Comparison of ENCODE assay signal across 22 cellular contexts in the genomic region with DNA sequence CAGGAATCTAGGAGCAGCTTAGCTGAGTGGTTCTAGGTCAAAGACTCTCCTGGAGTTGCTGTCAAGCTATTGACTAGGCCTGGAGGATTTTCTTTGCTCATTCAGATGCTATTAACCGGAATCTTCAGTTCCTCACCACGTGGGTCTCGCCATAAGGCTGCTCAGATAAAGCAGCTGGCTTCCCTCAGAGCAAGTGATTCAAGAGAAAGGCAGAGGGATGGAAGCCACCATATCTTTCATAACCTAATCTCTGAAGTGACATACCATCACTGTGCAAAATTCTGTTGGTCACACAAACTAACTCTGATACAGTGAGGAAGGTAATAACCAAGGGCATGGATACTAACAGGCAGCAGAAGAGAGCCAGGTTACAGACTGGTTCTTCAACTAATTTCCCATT.
"Had no signal": no experiment of that assay in that cellular context is flagged by ENCODE, and none has a peak within 500 bp of the region (broad histone marks: within the 10 kb centered on the region; RNA-seq: fewer than 3 reads in every experiment).

No MANE protein-coding gene starts in this region.

- FAIRE-seq: kidney had no signal

- ATAC-seq: effector memory CD8-positive, alpha-beta T cell; foreskin keratinocyte; left cardiac atrium; lower lobe of right lung; natural killer cell treated with Interleukin-12 subunit alpha and Interleukin-12 subunit beta and Interleukin-15 and Interleukin-18, amount 100 ng/mL, for 72 hours; upper lobe of right lung had no signal

- H2AFZ ChIP-seq: parathyroid adenoma had no signal

- H3K9ac ChIP-seq: parathyroid adenoma had no signal

- H3K4me1 ChIP-seq: foreskin keratinocyte, left ventricle myocardium inferior, lower lobe of right lung, parathyroid adenoma, thyroid gland, upper lobe of right lung, vagina had no signal

- H3K27me3 ChIP-seq: foreskin keratinocyte, sigmoid colon, thyroid gland, upper lobe of right lung, vagina had no signal

- H3K4me3 ChIP-seq: left ventricle myocardium inferior, lower lobe of right lung, psoas muscle, sigmoid colon, skin epidermis, thyroid gland, upper lobe of right lung, vagina had no signal

- H3K36me3 ChIP-seq: thyroid gland, vagina had no signal

- DNase-seq: cortex of kidney; effector memory CD8-positive, alpha-beta T cell; foreskin keratinocyte; immature natural killer cell; kidney; left cardiac atrium; left ventricle myocardium inferior; lower lobe of right lung; midbrain; psoas muscle; retina; sigmoid colon; stimulated activated CD4-positive, alpha-beta T cell treated with anti-CD3 and anti-CD28 coated beads, Interleukin-12 subunit alpha, Interleukin-12 subunit beta, amount 100 ng/mL, for 4 hours; stimulated activated CD4-positive, alpha-beta T cell treated with anti-CD3 and anti-CD28 coated beads, Interleukin-2, amount 100 ng/mL, for 48 hours; stimulated activated naive CD4-positive, alpha-beta T cell treated with Interleukin-2 at 50 U/mL for 16 hours; thyroid gland; upper lobe of right lung had no signal

- H3K27ac ChIP-seq: epithelial cell of prostate, foreskin keratinocyte, left ventricle myocardium inferior, lower lobe of right lung, parathyroid adenoma, psoas muscle, skin epidermis, thyroid gland, upper lobe of right lung, vagina had no signal

- H3K79me2 ChIP-seq: parathyroid adenoma had no signal

- H3K9me3 ChIP-seq: left ventricle myocardium inferior, lower lobe of right lung, psoas muscle, sigmoid colon, thyroid gland, upper lobe of right lung, vagina had no signal
